ENCODE assay signal across 26 cellular contexts in the genomic region with DNA sequence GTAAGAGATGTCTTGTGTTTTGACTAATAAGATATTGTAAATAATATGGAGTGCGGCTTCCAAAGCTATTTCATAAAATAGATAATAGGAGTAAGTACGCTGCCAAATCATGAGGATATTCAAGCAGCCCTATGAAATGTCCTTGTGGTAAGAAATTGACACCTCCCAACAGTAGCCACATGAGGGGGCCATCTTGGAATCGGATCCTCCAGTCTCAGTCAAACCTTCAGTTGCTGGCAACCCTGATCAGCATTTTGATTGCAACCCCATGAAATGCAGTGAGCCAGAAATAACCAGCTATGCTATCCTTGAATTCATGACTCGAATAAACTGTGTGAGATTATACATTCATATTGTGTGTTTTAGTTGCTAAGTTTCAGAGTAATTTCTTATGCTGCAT.
"Had no signal": no experiment of that assay in that cellular context is flagged by ENCODE, and none has a peak within 500 bp of the region (broad histone marks: within the 10 kb centered on the region; RNA-seq: fewer than 3 reads in every experiment).

No MANE protein-coding gene starts in this region.

- ATAC-seq: effector memory CD8-positive, alpha-beta T cell; esophagus mucosa; gastrocnemius medialis; left lobe of liver; naive thymus-derived CD4-positive, alpha-beta T cell; sciatic nerve; stimulated activated effector memory CD8-positive, alpha-beta T cell treated with anti-CD3 and anti-CD28 coated beads, Interleukin-12 subunit alpha, Interleukin-12 subunit beta, amount 100 ng/mL, for 72 hours had no signal

- DNase-seq: cortex of kidney; effector memory CD8-positive, alpha-beta T cell; foreskin fibroblast; gastrocnemius medialis; head of caudate nucleus; kidney; midbrain; naive thymus-derived CD4-positive, alpha-beta T cell; nucleus accumbens; stimulated activated CD4-positive, alpha-beta T cell treated with anti-CD3 and anti-CD28 coated beads, Interleukin-12 subunit alpha, Interleukin-12 subunit beta, amount 100 ng/mL, for 4 hours; stimulated activated CD4-positive, alpha-beta T cell treated with anti-CD3 and anti-CD28 coated beads, Interleukin-1b, Interleukin-23, amount 100 ng/mL, for 48 hours; stimulated activated CD4-positive, alpha-beta T cell treated with anti-CD3 and anti-CD28 coated beads, Interleukin-4, amount 100 ng/mL, for 24 hours; stimulated activated naive CD4-positive, alpha-beta T cell treated with Interleukin-2 at 50 U/mL for 16 hours; stomach; thyroid gland; trophoblast cell had no signal

- H3K27ac ChIP-seq: epithelial cell of prostate, gastrocnemius medialis, prostate gland, right atrium auricular region, stomach, thyroid gland, vagina had no signal

- H3K4me1 ChIP-seq: gastrocnemius medialis, prostate gland, right atrium auricular region, stomach, thyroid gland, vagina had no signal

- H3K36me3 ChIP-seq: gastrocnemius medialis, prostate gland, right atrium auricular region, stomach, thyroid gland, vagina had no signal

- H3K4me2 ChIP-seq: smooth muscle cell had no signal

- H3K9me3 ChIP-seq: gastrocnemius medialis, prostate gland, right atrium auricular region, stomach, thyroid gland, vagina had no signal

- H3K4me3 ChIP-seq: gastrocnemius medialis, lung, prostate gland, right atrium auricular region, smooth muscle cell, stomach, thyroid gland, vagina had no signal

- H3K27me3 ChIP-seq: gastrocnemius medialis, right atrium auricular region, stomach, vagina had no signal
